1 cellular context compared by ENCODE assay signal in the genomic region with DNA sequence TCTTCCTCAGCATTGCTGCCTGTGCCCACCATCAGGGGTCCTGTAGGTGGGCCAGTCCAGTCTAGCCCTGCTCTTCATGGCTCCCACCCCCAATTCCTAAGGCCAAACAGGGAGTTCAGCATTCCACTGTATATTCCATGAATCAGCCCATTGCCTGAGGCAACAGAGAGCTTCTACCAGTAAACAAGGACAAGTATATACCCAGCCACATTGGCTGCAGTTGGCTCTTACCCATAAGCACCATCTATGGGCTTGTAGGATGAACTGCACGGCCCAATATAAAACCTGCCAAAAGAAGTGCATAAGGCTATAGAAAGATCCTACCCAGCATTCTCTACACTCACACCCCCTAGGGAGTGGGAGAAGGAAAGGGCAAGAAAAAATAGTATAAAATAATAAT.
TF ChIP-seq lines count a peak whose summit lies in the region.

No MANE protein-coding gene starts in this region.

TF ChIP-seq in HCT116, 20 proteins besides CTCF, POLR2A, EP300 and RAD21 (continued from another document):
- TF ChIP-seq, protein P1, sequence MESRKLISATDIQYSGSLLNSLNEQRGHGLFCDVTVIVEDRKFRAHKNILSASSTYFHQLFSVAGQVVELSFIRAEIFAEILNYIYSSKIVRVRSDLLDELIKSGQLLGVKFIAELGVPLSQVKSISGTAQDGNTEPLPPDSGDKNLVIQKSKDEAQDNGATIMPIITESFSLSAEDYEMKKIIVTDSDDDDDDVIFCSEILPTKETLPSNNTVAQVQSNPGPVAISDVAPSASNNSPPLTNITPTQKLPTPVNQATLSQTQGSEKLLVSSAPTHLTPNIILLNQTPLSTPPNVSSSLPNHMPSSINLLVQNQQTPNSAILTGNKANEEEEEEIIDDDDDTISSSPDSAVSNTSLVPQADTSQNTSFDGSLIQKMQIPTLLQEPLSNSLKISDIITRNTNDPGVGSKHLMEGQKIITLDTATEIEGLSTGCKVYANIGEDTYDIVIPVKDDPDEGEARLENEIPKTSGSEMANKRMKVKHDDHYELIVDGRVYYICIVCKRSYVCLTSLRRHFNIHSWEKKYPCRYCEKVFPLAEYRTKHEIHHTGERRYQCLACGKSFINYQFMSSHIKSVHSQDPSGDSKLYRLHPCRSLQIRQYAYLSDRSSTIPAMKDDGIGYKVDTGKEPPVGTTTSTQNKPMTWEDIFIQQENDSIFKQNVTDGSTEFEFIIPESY (IDR thresholded peaks at IDR 0.05; ENCODE audit: extremely low read depth, insufficient replicate concordance, low read length), result no peak
